Comparison of ENCODE assay signal across 8 cellular contexts in the genomic region with DNA sequence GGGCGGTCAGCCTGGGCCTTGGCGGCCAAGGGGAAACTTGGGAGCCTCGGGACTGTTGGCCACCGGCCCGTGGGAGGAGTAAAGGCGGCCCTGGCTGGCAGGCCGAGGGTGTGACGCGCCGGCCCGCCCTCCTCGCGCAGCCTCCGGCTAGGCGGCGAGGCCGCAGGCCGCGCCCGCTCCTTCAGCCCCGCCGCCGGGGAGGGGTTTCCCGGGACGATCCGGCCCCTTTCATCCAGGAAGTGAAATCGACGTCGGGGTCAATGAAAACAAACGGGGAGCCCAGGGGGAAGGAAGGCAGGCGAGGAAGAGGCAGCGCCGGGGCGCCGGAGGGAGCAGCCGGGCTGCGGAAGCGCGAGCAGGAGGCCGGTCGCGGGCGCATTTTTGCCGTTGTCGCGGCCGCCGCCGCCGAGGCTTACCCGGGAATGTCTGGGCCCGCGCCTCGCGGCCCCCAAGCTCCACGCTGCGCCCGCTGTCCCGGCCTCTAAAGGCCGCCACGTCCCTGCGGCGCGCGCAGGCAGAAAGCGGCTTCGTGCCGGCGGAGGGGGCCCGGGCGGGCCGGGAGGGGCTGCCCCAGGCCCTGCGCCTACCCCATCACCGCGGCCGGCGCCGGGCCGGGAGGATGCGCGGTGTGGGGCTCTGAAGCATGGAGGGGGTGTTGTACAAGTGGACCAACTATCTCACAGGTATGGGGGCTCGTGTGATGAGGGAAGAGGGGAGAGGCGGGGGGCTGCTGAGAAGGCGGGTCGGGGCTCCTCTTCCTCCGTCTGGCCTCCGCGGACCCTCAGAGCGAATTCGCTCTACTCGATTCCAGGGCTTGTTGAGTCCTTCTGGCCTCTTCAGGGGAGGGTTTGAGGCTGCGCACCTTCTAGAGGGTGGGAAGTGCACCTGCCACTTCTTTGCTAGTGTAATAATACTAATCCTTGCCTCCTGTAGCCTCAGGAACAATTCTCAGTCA.
DNase-seq lines count a peak whose midpoint lies in the region; ATAC-seq and TF ChIP-seq lines count a peak whose summit lies in the region.

A gene (plus strand): TSS at position 231 of the 955 bp plus-strand sequence. CDS start 413 bp downstream, at position 644.

- TF ChIP-seq POLR2A in GM18951 (IDR thresholded peaks at IDR 0.05; ENCODE audit: extremely low read depth, insufficient read depth, insufficient read length), result peak; percentile 62

- H3K4me3 ChIP-seq in AG09309 (ENCODE audit: control insufficient read depth, low read depth, low read length), result peak within 1 kb of the TSS; percentile 80

- in situ Hi-C loops in GM18951 (cut with MboI; ENCODE audit: low sequenced_read_pairs, unreplicated experiment), result no loop called here

- no peak for TF ChIP-seq CTCF in AG09309 (IDR thresholded peaks at IDR 0.05; ENCODE audit: control insufficient read depth, insufficient read depth, low read depth, low read length, missing control alignments)

- peak; percentile 58 for ATAC-seq in HG03175 (IDR thresholded peaks at IDR 0.05; ENCODE audit: unreplicated experiment)

- DNase-seq in AG09309 (ENCODE audit: low read depth), result peak; percentile 71
- DNase-seq in NCI-H345 (lab: John Stamatoyannopoulos, UW), result peak; percentile 91
- peak; percentile 62 for DNase-seq in activated CD4-positive, CD25-positive, alpha-beta regulatory T cell treated with anti-CD3 and anti-CD28 coated beads, Interleukin-2, amount 50 U/mL, for 16 hours (ENCODE audit: low read depth, low spot score)
- DNase-seq in central memory CD4-positive, alpha-beta T cell, result peak; percentile 73
- DNase-seq in islet precursor cell, result peak; percentile 99
- DNase-seq in stimulated activated CD4-positive, alpha-beta T cell treated with anti-CD3 and anti-CD28 coated beads, Interleukin-12 subunit alpha, Interleukin-12 subunit beta, amount 100 ng/mL, for 4 hours, result peak; percentile 69

Comparison
In these comparisons a context has a peak if more than half of its experiments do, and no peak if none do; other contexts are left out.
1. Peak in every context shown above with its lines: DNase-seq, ATAC-seq and H3K4me3 ChIP-seq.